ENCODE assay signal across 8 cellular contexts in genomic region chr6:34248727-34249468, GRCh38. TPM values are rescaled to one million over a fixed set of nuclear protein-coding genes. Genes with fewer than 3 reads are reported as not detected.
A peak's percentile ranks its signal among the peaks of the same experiment; 100 is the strongest.
DNase-seq lines count a peak whose midpoint lies in the region; ATAC-seq and TF ChIP-seq lines count a peak whose summit lies in the region.

SMIM29 (minus strand) TSS chr6:34249006; CDS start chr6:34247791, 1,215 bp downstream.

- H3K4me3 ChIP-seq in BJ (ENCODE audit: low read depth, low read length), result peak within 1 kb of the TSS; percentile 79
- H3K4me3 ChIP-seq in colonic mucosa, result peak within 1 kb of the TSS; percentile 77

- no peaks in the 10 kb centered on the region; the same call in 1 of the 2 replicates for H3K36me3 ChIP-seq in BJ (ENCODE audit: control insufficient read depth, insufficient read depth, low read length)
- H3K36me3 ChIP-seq in colonic mucosa, result no peaks in the 10 kb centered on the region

- DNase-seq in BJ (ENCODE audit: low read depth) (no peak), GM19240 (ENCODE audit: insufficient read length, low spot score) (peak; percentile 97), NCI-H526 (lab: John Stamatoyannopoulos, UW) (peak; percentile 77 to 97), colonic mucosa (peak; percentile 98), left kidney (ENCODE audit: low read depth, low spot score) (peak; percentile 98)
- DNase-seq in activated CD4-positive, alpha-beta T cell treated with anti-CD3 and anti-CD28 coated beads for 48 hours, result peak; percentile 98
- peak; percentile 97 for DNase-seq in stimulated activated CD4-positive, alpha-beta T cell treated with anti-CD3 and anti-CD28 coated beads, Interleukin-1b, Interleukin-23, amount 100 ng/mL, for 48 hours

- no peaks in the 10 kb centered on the region for H3K9me3 ChIP-seq in colonic mucosa

- ATAC-seq in HG03460 (IDR thresholded peaks at IDR 0.05; ENCODE audit: unreplicated experiment), result peak; percentile 68

- H3K4me1 ChIP-seq in colonic mucosa, result peaks cover 3% of the 10 kb centered on the region

- intact Hi-C loops in colonic mucosa (cut with DNase I), result loop anchor here (2.0 kb wide), 1 partner anchor 166 kb away; no protein-coding TSS in a partner anchor

- H3K27ac ChIP-seq in colonic mucosa, result peak within 1 kb of the TSS; percentile 86

- H3K27me3 ChIP-seq in BJ (ENCODE audit: control insufficient read depth, insufficient read depth, low read length), result no peaks in the 10 kb centered on the region
- no peaks in the 10 kb centered on the region for H3K27me3 ChIP-seq in colonic mucosa

- H3K9ac ChIP-seq in colonic mucosa (ENCODE audit: low read depth in 2 of 2, low read length in 2 of 2), result peak within 1 kb of the TSS; percentile 83 to 84

- POLR2A ChIA-PET in BJ (lab: Charles Lee), result interaction anchor here (0.6 kb wide), 2 partner anchors 27 to 297 kb away, joined by 7 to 11 read pairs; no protein-coding TSS in a partner anchor

- CTCF ChIA-PET in BJ (lab: Yijun Ruan, JAX), result interaction anchor here (0.6 to 2.8 kb wide), 36 partner anchors 9 to 361 kb away, joined by 3 to 22 read pairs (median 5); partner anchors contain the start of genes HMGA1, NUDT3 and RPS10

- TF ChIP-seq CTCF in BJ (IDR thresholded peaks at IDR 0.05; ENCODE audit: insufficient read depth, low read depth, low read length) (peak; percentile 67), colonic mucosa (IDR thresholded peaks at IDR 0.05) (peak; percentile 87)

RNA-seq across cellular contexts. Expression of gene SMIM29, which starts in this region (rescaled TPM):
- polyA plus RNA-seq in BJ (2011; rRNA removed), result 16.3 and 29.5 TPM in 2 replicates
- 16.4 and 22.1 TPM in 2 replicates for polyA minus RNA-seq in BJ (2011; rRNA and poly(A)+ RNA removed)
- total RNA-seq in colonic mucosa, result 10 to 100 TPM in 1 of 2 donors, 1 to 10 TPM in 1; 8.6 to 12.8 TPM
